Comparison of ENCODE assay signal across 26 cellular contexts in the genomic region with DNA sequence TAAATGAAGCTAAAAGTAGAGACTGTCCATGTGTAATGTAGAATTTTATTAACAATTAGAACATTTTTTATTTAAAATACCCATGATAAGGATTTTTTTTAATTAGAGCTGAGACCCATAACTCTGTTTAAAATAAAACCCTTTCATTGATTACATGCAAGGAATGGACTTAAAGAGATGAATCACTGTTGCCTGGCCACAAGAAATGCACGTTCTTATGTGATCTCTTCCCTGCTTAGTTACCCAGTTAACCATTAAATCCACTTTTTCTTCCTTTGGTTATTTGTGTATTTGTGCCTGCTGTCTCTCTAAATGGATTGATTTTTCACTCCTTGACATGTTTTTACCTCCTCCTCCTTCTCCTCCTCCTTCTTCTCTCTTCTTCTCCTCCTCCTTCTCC.
"Had no signal": no experiment of that assay in that cellular context is flagged by ENCODE, and none has a peak within 500 bp of the region (broad histone marks: within the 10 kb centered on the region; RNA-seq: fewer than 3 reads in every experiment).

No MANE protein-coding gene starts in this region.

- H3K27me3 ChIP-seq: dorsolateral prefrontal cortex, gastroesophageal sphincter, left lung, stomach, thyroid gland, vagina had no signal

- H3K36me3 Mint-ChIP-seq: naive thymus-derived CD8-positive, alpha-beta T cell had no signal

- H3K27me3 Mint-ChIP-seq: naive thymus-derived CD8-positive, alpha-beta T cell had no signal

- ATAC-seq: esophagus mucosa; foreskin keratinocyte; gastroesophageal sphincter; left cardiac atrium; left lung; naive thymus-derived CD8-positive, alpha-beta T cell; right cardiac atrium had no signal

- H3K4me3 Mint-ChIP-seq: immature natural killer cell; naive thymus-derived CD8-positive, alpha-beta T cell; nephron progenitor cell had no signal

- H3K9me3 ChIP-seq: gastroesophageal sphincter, prostate gland, stomach, thyroid gland, vagina had no signal

- FAIRE-seq: colon, keratinocyte, small intestine had no signal

- H3K4me1 ChIP-seq: foreskin keratinocyte, gastroesophageal sphincter, left lung, prostate gland, stomach, thyroid gland, vagina had no signal

- H3K36me3 ChIP-seq: gastroesophageal sphincter, left lung, prostate gland, stomach, thyroid gland, vagina had no signal

- H3K4me3 ChIP-seq: dorsolateral prefrontal cortex, gastroesophageal sphincter, left lung, prostate gland, stomach, thyroid gland, vagina had no signal

- H3K27ac ChIP-seq: dorsolateral prefrontal cortex, foreskin keratinocyte, gastroesophageal sphincter, left lung, prostate gland, stomach, thyroid gland, vagina had no signal

- H3K27ac Mint-ChIP-seq: immature natural killer cell; naive thymus-derived CD8-positive, alpha-beta T cell; nephron progenitor cell had no signal

- H3K4me1 Mint-ChIP-seq: immature natural killer cell; naive thymus-derived CD8-positive, alpha-beta T cell; nephron progenitor cell had no signal

- DNase-seq: dorsolateral prefrontal cortex; effector CD4-positive, alpha-beta T cell; foreskin keratinocyte; glutamatergic neuron; hypothalamus; immature natural killer cell; left cardiac atrium; left lung; mesendoderm; naive thymus-derived CD8-positive, alpha-beta T cell; nephron progenitor cell; nucleus accumbens; right cardiac atrium; small intestine; stimulated activated CD4-positive, alpha-beta T cell treated with anti-CD3 and anti-CD28 coated beads, Interleukin-15, amount 100 ng/mL, for 24 hours; stimulated activated CD4-positive, alpha-beta T cell treated with anti-CD3 and anti-CD28 coated beads, Interleukin-2, amount 100 ng/mL, for 48 hours; stimulated activated naive CD4-positive, alpha-beta T cell treated with Interleukin-2 at 50 U/mL for 16 hours; stomach; thyroid gland; trophoblast cell had no signal

- H3K9me3 Mint-ChIP-seq: nephron progenitor cell had no signal
